Comparison of ENCODE assay signal across 2 cellular contexts in genomic region chr5:149121145-149121544, GRCh38.
TF ChIP-seq lines count a peak whose summit lies in the region.

No MANE protein-coding gene starts in this region.

TF ChIP-seq in HEK293, 187 proteins besides CTCF, POLR2A, EP300 and RAD21:
- TF ChIP-seq GLIS1 (tag by site-specific recombination; IDR thresholded peaks at IDR 0.05) (peak; percentile 70), OSR2 (tag by site-specific recombination; IDR thresholded peaks at IDR 0.05) (no peak)

TF ChIP-seq in H1, 55 proteins besides CTCF, POLR2A, EP300 and RAD21:
- no peak for TF ChIP-seq RXRA (IDR thresholded peaks at IDR 0.05; ENCODE audit: insufficient read depth, low read depth, low read length)
- TF ChIP-seq RFX5 (IDR thresholded peaks at IDR 0.05; ENCODE audit: borderline replicate concordance, low read depth, low read length): no peak
- no peak for TF ChIP-seq CHD1 (IDR thresholded peaks at IDR 0.05; ENCODE audit: low read depth, low read length)
- no peak for TF ChIP-seq TBP (IDR thresholded peaks at IDR 0.05; ENCODE audit: low read depth, low read length)
- no peak for TF ChIP-seq KDM4A (IDR thresholded peaks at IDR 0.05; ENCODE audit: low read depth, low read length, severe bottlenecking)
- no peak for TF ChIP-seq SUZ12 (IDR thresholded peaks at IDR 0.05; ENCODE audit: low read length)
- no peak for TF ChIP-seq MAX (IDR thresholded peaks at IDR 0.05)
- TF ChIP-seq JUND (IDR thresholded peaks at IDR 0.05; ENCODE audit: low read length): no peak
- no peak for TF ChIP-seq RBBP5 (IDR thresholded peaks at IDR 0.05; ENCODE audit: borderline replicate concordance, low read depth, low read length)
- TF ChIP-seq PHF8 (conservative IDR thresholded peaks at IDR 0.05; ENCODE audit: low read depth, low read length): no peak
- TF ChIP-seq ATF2 (IDR thresholded peaks at IDR 0.05; ENCODE audit: low read length): no peak
- TF ChIP-seq TEAD4 (IDR thresholded peaks at IDR 0.05; ENCODE audit: low read depth, low read length): no peak
- TF ChIP-seq HDAC2 (IDR thresholded peaks at IDR 0.05; ENCODE audit: borderline replicate concordance in 1 of 2, low read depth in 2 of 2, low read length in 2 of 2): no peak
TF ChIP-seq in H1: peak in this region for 0.
